ENCODE assay signal across 37 cellular contexts in the genomic region with DNA sequence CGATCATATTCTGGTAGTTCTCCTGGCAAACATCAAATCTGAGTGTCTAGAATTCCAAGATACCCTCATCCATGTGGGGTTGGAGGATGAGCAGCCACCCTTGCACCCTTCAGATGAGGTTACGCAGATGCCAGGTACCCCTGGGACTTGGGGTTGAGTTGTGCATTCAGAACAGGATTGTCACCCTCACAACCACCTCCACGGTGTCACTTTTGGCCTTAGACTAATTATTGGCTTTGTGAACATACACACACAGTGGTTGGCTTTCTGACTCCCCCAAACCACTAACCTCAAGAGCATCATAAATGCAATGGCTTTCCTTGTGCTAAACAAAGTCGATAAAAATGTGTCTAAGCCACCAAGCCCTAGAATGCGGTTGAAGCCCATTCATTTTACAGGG. TPM values are rescaled to one million over a fixed set of nuclear protein-coding genes. Genes with fewer than 3 reads are reported as not detected.
"Had no signal": no experiment of that assay in that cellular context is flagged by ENCODE, and none has a peak within 500 bp of the region (broad histone marks: within the 10 kb centered on the region; RNA-seq: fewer than 3 reads in every experiment).

No MANE protein-coding gene starts in this region.

- H3K4me3 ChIP-seq: adrenal gland, ascending aorta, cardiac muscle cell had no signal

- DNase-seq: activated B cell treated with CpG ODN at 0.5 μM for 24 hours; activated CD4-positive, alpha-beta memory T cell treated with anti-CD3 and anti-CD28 coated beads for 36 hours; activated CD4-positive, alpha-beta T cell treated with anti-CD3 and anti-CD28 coated beads for 36 hours; activated CD4-positive, alpha-beta T cell treated with anti-CD3 and anti-CD28 coated beads for 48 hours; activated CD4-positive, alpha-beta T cell treated with anti-CD3 and anti-CD28 coated beads, Interleukin-2, amount 50 U/mL, for 1 hour; activated CD4-positive, alpha-beta T cell treated with anti-CD3 and anti-CD28 coated beads, Interleukin-2, amount 50 U/mL, for 4 hours; activated CD4-positive, CD25-positive, alpha-beta regulatory T cell treated with anti-CD3 and anti-CD28 coated beads, Interleukin-2, amount 50 U/mL, for 72 hours; activated CD8-positive, alpha-beta memory T cell treated with anti-CD3 and anti-CD28 coated beads, Interleukin-2, amount 50 U/mL, for 4 hours; activated effector memory CD4-positive, alpha-beta T cell treated with anti-CD3 and anti-CD28 coated beads, Interleukin-2, amount 50 U/mL, for 16 hours; activated gamma-delta T cell treated with Interleukin-2 at 50 U/mL for 16 hours; activated naive CD4-positive, alpha-beta T cell; activated naive CD4-positive, alpha-beta T cell treated with anti-CD3 and anti-CD28 coated beads for 36 hours; activated naive CD4-positive, alpha-beta T cell treated with anti-CD3 and anti-CD28 coated beads, Interleukin-2, amount 50 U/mL, for 16 hours; activated naive CD8-positive, alpha-beta T cell treated with anti-CD3 and anti-CD28 coated beads for 36 hours; activated T-cell treated with anti-CD3 and anti-CD28 coated beads for 4 hours; activated T-cell treated with anti-CD3 and anti-CD28 coated beads, Interleukin-2, amount 50 U/mL, for 1 hour; activated T-cell treated with anti-CD3 and anti-CD28 coated beads, Interleukin-2, amount 50 U/mL, for 4 hours; activated T-cell treated with anti-CD3 and anti-CD28 coated beads, Interleukin-2, amount 50 U/mL, for 72 hours; adrenal gland; amniotic stem cell; anterior cingulate cortex; caudate nucleus; cerebellar nuclear complex; T-helper 1 cell; T-helper 2 cell; T-helper 9 cell had no signal

- H3K4me3 Mint-ChIP-seq: activated B cell treated with CpG ODN at 0.5 μM for 24 hours; activated CD4-positive, alpha-beta memory T cell treated with anti-CD3 and anti-CD28 coated beads for 36 hours; activated CD4-positive, alpha-beta T cell treated with anti-CD3 and anti-CD28 coated beads for 36 hours; activated naive CD4-positive, alpha-beta T cell treated with anti-CD3 and anti-CD28 coated beads for 36 hours; activated naive CD8-positive, alpha-beta T cell treated with anti-CD3 and anti-CD28 coated beads for 36 hours; activated T-cell treated with anti-CD3 and anti-CD28 coated beads, Interleukin-2, amount 50 U/mL, for 4 hours; activated T-cell treated with anti-CD3 and anti-CD28 coated beads, Interleukin-2, amount 50 U/mL, for 72 hours; activated T-helper 1 cell treated with anti-CD3 and anti-CD28 coated beads, Interleukin-12 subunit alpha, Interleukin-12 subunit beta, Interleukin-2, Interleukin-4 antibody, amounts not matched to agents 30 ng/mL and 10 ng/mL and 1 ng/mL, durations not matched to agents 14 hours and 24 hours and 36 hours; activated T-helper 17 cell treated with anti-CD3 and anti-CD28 coated beads, Interleukin-2, amount 50 U/mL, for 72 hours; brain; central memory CD8-positive, alpha-beta T cell; T-helper 1 cell treated with Interleukin-12 subunit alpha and Interleukin-12 subunit beta and Interleukin-4 antibody, amounts not matched to agents 30 μg/mL and 1 μg/mL, for 36 hours; T-helper 2 cell treated with Interferon-gamma antibody and Interleukin-4, amounts not matched to agents 5 μg/mL and 100 μg/mL, for 36 hours had no signal

- H3K9me3 Mint-ChIP-seq: activated B cell treated with CpG ODN at 0.5 μM for 24 hours; activated CD4-positive, alpha-beta memory T cell treated with anti-CD3 and anti-CD28 coated beads for 36 hours; activated naive CD4-positive, alpha-beta T cell treated with anti-CD3 and anti-CD28 coated beads for 36 hours; activated naive CD4-positive, alpha-beta T cell treated with anti-CD3 and anti-CD28 coated beads, Interleukin-2, amount 50 U/mL, for 72 hours; activated naive CD8-positive, alpha-beta T cell treated with anti-CD3 and anti-CD28 coated beads for 36 hours; activated T-cell treated with anti-CD3 and anti-CD28 coated beads, Interleukin-2, amount 50 U/mL, for 4 hours; activated T-cell treated with anti-CD3 and anti-CD28 coated beads, Interleukin-2, amount 50 U/mL, for 72 hours; activated T-helper 1 cell treated with anti-CD3 and anti-CD28 coated beads, Interleukin-12 subunit alpha, Interleukin-12 subunit beta, Interleukin-2, Interleukin-4 antibody, amounts not matched to agents 30 ng/mL and 10 ng/mL and 1 ng/mL, durations not matched to agents 14 hours and 24 hours and 36 hours; activated T-helper 17 cell treated with anti-CD3 and anti-CD28 coated beads, Interleukin-2, amount 50 U/mL, for 72 hours; central memory CD8-positive, alpha-beta T cell; T-helper 1 cell treated with Interleukin-12 subunit alpha and Interleukin-12 subunit beta and Interleukin-4 antibody, amounts not matched to agents 30 μg/mL and 1 μg/mL, for 36 hours; T-helper 2 cell treated with Interferon-gamma antibody and Interleukin-4, amounts not matched to agents 5 μg/mL and 100 μg/mL, for 36 hours had no signal

- H3K27ac Mint-ChIP-seq: activated B cell treated with CpG ODN at 0.5 μM for 24 hours; activated CD4-positive, alpha-beta memory T cell treated with anti-CD3 and anti-CD28 coated beads for 36 hours; activated CD4-positive, alpha-beta T cell treated with anti-CD3 and anti-CD28 coated beads for 36 hours; activated naive CD4-positive, alpha-beta T cell treated with anti-CD3 and anti-CD28 coated beads for 36 hours; activated naive CD4-positive, alpha-beta T cell treated with anti-CD3 and anti-CD28 coated beads, Interleukin-2, amount 50 U/mL, for 72 hours; activated naive CD8-positive, alpha-beta T cell treated with anti-CD3 and anti-CD28 coated beads for 36 hours; activated T-cell treated with anti-CD3 and anti-CD28 coated beads, Interleukin-2, amount 50 U/mL, for 72 hours; activated T-helper 1 cell treated with anti-CD3 and anti-CD28 coated beads, Interleukin-12 subunit alpha, Interleukin-12 subunit beta, Interleukin-2, Interleukin-4 antibody, amounts not matched to agents 30 ng/mL and 10 ng/mL and 1 ng/mL, durations not matched to agents 14 hours and 24 hours and 36 hours; activated T-helper 17 cell treated with anti-CD3 and anti-CD28 coated beads, Interleukin-2, amount 50 U/mL, for 72 hours; brain; T-helper 1 cell treated with Interleukin-12 subunit alpha and Interleukin-12 subunit beta and Interleukin-4 antibody, amounts not matched to agents 30 μg/mL and 1 μg/mL, for 36 hours; T-helper 2 cell treated with Interferon-gamma antibody and Interleukin-4, amounts not matched to agents 5 μg/mL and 100 μg/mL, for 36 hours had no signal

- H3K4me1 Mint-ChIP-seq: activated CD4-positive, alpha-beta T cell treated with anti-CD3 and anti-CD28 coated beads for 36 hours; activated naive CD8-positive, alpha-beta T cell treated with anti-CD3 and anti-CD28 coated beads for 36 hours; activated T-helper 17 cell treated with anti-CD3 and anti-CD28 coated beads, Interleukin-2, amount 50 U/mL, for 72 hours; brain had no signal

- ATAC-seq: activated CD4-positive, alpha-beta T cell treated with anti-CD3 and anti-CD28 coated beads for 36 hours; activated naive CD4-positive, alpha-beta T cell treated with anti-CD3 and anti-CD28 coated beads, Interleukin-2, amount 50 U/mL, for 72 hours; activated T-cell treated with anti-CD3 and anti-CD28 coated beads, Interleukin-2, amount 50 U/mL, for 4 hours; activated T-cell treated with anti-CD3 and anti-CD28 coated beads, Interleukin-2, amount 50 U/mL, for 72 hours; activated T-helper 17 cell treated with anti-CD3 and anti-CD28 coated beads, Interleukin-2, amount 50 U/mL, for 72 hours had no signal

- H3K36me3 Mint-ChIP-seq: activated CD4-positive, alpha-beta memory T cell treated with anti-CD3 and anti-CD28 coated beads for 36 hours; activated naive CD8-positive, alpha-beta T cell treated with anti-CD3 and anti-CD28 coated beads for 36 hours; brain had no signal

RNA-seq across cellular contexts. Expression of gene F13A1, which starts 2.9 kb away (rescaled TPM):
- total RNA-seq: activated CD4-positive, alpha-beta memory T cell treated with anti-CD3 and anti-CD28 coated beads for 36 hours; activated CD4-positive, alpha-beta T cell treated with anti-CD3 and anti-CD28 coated beads for 36 hours; activated CD8-positive, alpha-beta memory T cell treated with anti-CD3 and anti-CD28 coated beads for 36 hours; activated naive CD4-positive, alpha-beta T cell treated with anti-CD3 and anti-CD28 coated beads for 36 hours; activated naive CD4-positive, alpha-beta T cell treated with anti-CD3 and anti-CD28 coated beads, Interleukin-2, amount 50 U/mL, for 72 hours; activated naive CD8-positive, alpha-beta T cell treated with anti-CD3 and anti-CD28 coated beads for 36 hours; activated T-cell treated with anti-CD3 and anti-CD28 coated beads, Interleukin-2, amount 50 U/mL, for 72 hours; activated T-helper 1 cell treated with anti-CD3 and anti-CD28 coated beads, Interleukin-12 subunit alpha, Interleukin-12 subunit beta, Interleukin-2, Interleukin-4 antibody, amounts not matched to agents 30 ng/mL and 10 ng/mL and 1 ng/mL, durations not matched to agents 14 hours and 24 hours and 36 hours; bronchial epithelial cell had no signal
